Comparison of ENCODE assay signal across 14 cellular contexts in the genomic region with DNA sequence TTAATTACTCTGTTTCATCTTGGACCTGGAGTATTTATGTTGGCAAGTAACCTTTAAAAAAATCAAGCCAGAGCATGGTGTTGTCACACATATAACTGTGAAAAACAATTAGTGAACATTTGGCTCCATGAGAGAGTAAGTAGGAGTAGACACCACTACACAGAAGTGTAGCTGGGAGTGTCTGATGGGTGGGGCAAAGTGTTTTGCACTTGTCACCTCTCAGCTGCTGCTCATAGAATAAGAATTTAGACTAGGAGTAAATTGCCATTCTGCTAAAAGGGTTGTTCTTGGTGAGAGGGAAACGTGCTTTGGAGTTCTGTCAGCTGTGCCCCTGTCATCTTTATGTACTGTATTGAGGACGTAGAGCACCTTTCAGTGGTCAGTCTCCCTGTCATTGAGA.
"Had no signal": no experiment of that assay in that cellular context is flagged by ENCODE, and none has a peak within 500 bp of the region (broad histone marks: within the 10 kb centered on the region; RNA-seq: fewer than 3 reads in every experiment).

No MANE protein-coding gene starts in this region.

- H3K36me3 Mint-ChIP-seq: WTC11 had no signal

- H3K4me1 Mint-ChIP-seq: activated naive CD4-positive, alpha-beta T cell treated with anti-CD3 and anti-CD28 coated beads, Interleukin-2, amount 50 U/mL, for 24 hours; WTC11 had no signal

- H3K27ac Mint-ChIP-seq: activated CD4-positive, alpha-beta T cell treated with anti-CD3 and anti-CD28 coated beads for 36 hours; activated naive CD4-positive, alpha-beta T cell treated with anti-CD3 and anti-CD28 coated beads, Interleukin-2, amount 50 U/mL, for 24 hours; mesothelial cell of epicardium; stimulated activated naive CD8-positive, alpha-beta T cell treated with anti-CD3 and anti-CD28 coated beads, Interleukin-15, Interleukin-2, amounts not matched to agents 100 ng/mL and 50 ng/mL, for 24 hours; WTC11 had no signal

- H3K4me3 Mint-ChIP-seq: activated CD4-positive, alpha-beta T cell treated with anti-CD3 and anti-CD28 coated beads for 36 hours; activated naive CD4-positive, alpha-beta T cell treated with anti-CD3 and anti-CD28 coated beads, Interleukin-2, amount 50 U/mL, for 24 hours; mesothelial cell of epicardium; stimulated activated naive CD8-positive, alpha-beta T cell treated with anti-CD3 and anti-CD28 coated beads, Interleukin-15, Interleukin-2, amounts not matched to agents 100 ng/mL and 50 ng/mL, for 24 hours; WTC11 had no signal

- H3K27me3 Mint-ChIP-seq: activated CD4-positive, alpha-beta T cell treated with anti-CD3 and anti-CD28 coated beads for 36 hours; activated naive CD4-positive, alpha-beta T cell treated with anti-CD3 and anti-CD28 coated beads, Interleukin-2, amount 50 U/mL, for 24 hours; stimulated activated naive CD8-positive, alpha-beta T cell treated with anti-CD3 and anti-CD28 coated beads, Interleukin-15, Interleukin-2, amounts not matched to agents 100 ng/mL and 50 ng/mL, for 24 hours had no signal

- H3K4me3 ChIP-seq: ascending aorta, coronary artery, esophagus muscularis mucosa, gastroesophageal sphincter, heart right ventricle had no signal

- DNase-seq: activated CD4-positive, alpha-beta T cell treated with anti-CD3 and anti-CD28 coated beads for 36 hours; activated CD4-positive, alpha-beta T cell treated with anti-CD3 and anti-CD28 coated beads, Interleukin-2, amount 50 U/mL, for 48 hours; activated gamma-delta T cell; heart right ventricle; occipital lobe; posterior cingulate gyrus had no signal

- H3K4me1 ChIP-seq: gastroesophageal sphincter had no signal

- H3K9me3 Mint-ChIP-seq: activated naive CD4-positive, alpha-beta T cell treated with anti-CD3 and anti-CD28 coated beads, Interleukin-2, amount 50 U/mL, for 24 hours; stimulated activated naive CD8-positive, alpha-beta T cell treated with anti-CD3 and anti-CD28 coated beads, Interleukin-15, Interleukin-2, amounts not matched to agents 100 ng/mL and 50 ng/mL, for 24 hours; WTC11 had no signal

- H3K27ac ChIP-seq: ascending aorta, coronary artery, esophagus muscularis mucosa, gastroesophageal sphincter, heart right ventricle had no signal

- H3K27me3 ChIP-seq: ascending aorta, esophagus muscularis mucosa, gastroesophageal sphincter, heart right ventricle had no signal

- ATAC-seq: activated CD4-positive, alpha-beta T cell treated with anti-CD3 and anti-CD28 coated beads for 36 hours; gastroesophageal sphincter; WTC11 had no signal

- H3K9me3 ChIP-seq: ascending aorta, esophagus muscularis mucosa, gastroesophageal sphincter had no signal
